Comparison of ENCODE assay signal across 8 cellular contexts in genomic region chr19:12965017-12965811, GRCh38. TPM values are rescaled to one million over a fixed set of nuclear protein-coding genes. Genes with fewer than 3 reads are reported as not detected.
A peak's percentile ranks its signal among the peaks of the same experiment; 100 is the strongest.
DNase-seq lines count a peak whose midpoint lies in the region; ATAC-seq and TF ChIP-seq lines count a peak whose summit lies in the region.

No MANE protein-coding gene starts in this region.

- H3K4me1 Mint-ChIP-seq in activated naive CD4-positive, alpha-beta T cell treated with anti-CD3 and anti-CD28 coated beads, Interleukin-2, amount 10 ng/mL, durations not matched to agents 7 days and 5 days: peaks cover 10% of the 10 kb centered on the region
- no peaks in the 10 kb centered on the region for H3K4me1 Mint-ChIP-seq in glutamatergic neuron (ENCODE audit: low read depth, unreplicated experiment)
- H3K4me1 Mint-ChIP-seq in osteocyte (ENCODE audit: unreplicated experiment): peaks cover 18% of the 10 kb centered on the region

- H3K27me3 Mint-ChIP-seq in activated naive CD4-positive, alpha-beta T cell treated with anti-CD3 and anti-CD28 coated beads, Interleukin-2, amount 10 ng/mL, durations not matched to agents 7 days and 5 days: peaks cover 28% of the 10 kb centered on the region
- H3K27me3 Mint-ChIP-seq in glutamatergic neuron (ENCODE audit: unreplicated experiment) (peaks cover 5% of the 10 kb centered on the region), osteocyte (ENCODE audit: unreplicated experiment) (no peaks in the 10 kb centered on the region)

- H3K9me3 ChIP-seq in BE2C (no peaks in the 10 kb centered on the region), SK-N-MC (ENCODE audit: low read depth, low read length) (no peaks in the 10 kb centered on the region), thoracic aorta (no peaks in the 10 kb centered on the region)

- peak; percentile 82 for TF ChIP-seq CTCF in BE2C (IDR thresholded peaks at IDR 0.05; ENCODE audit: low read depth, low read length)
- peak; percentile 97 for TF ChIP-seq CTCF in glutamatergic neuron (IDR thresholded peaks at IDR 0.05; ENCODE audit: partially characterized antibody, unreplicated experiment)
- peak; percentile 90 for TF ChIP-seq CTCF in osteocyte (IDR thresholded peaks at IDR 0.05)
- peak; percentile 97 for TF ChIP-seq CTCF in thoracic aorta (IDR thresholded peaks at IDR 0.05)

- peak overlapping the region; percentile 67 for H3K9ac ChIP-seq in SK-N-MC (ENCODE audit: insufficient read length)

- no peaks in the 10 kb centered on the region for H3K36me3 Mint-ChIP-seq in activated naive CD4-positive, alpha-beta T cell treated with anti-CD3 and anti-CD28 coated beads, Interleukin-2, amount 10 ng/mL, durations not matched to agents 7 days and 5 days
- H3K36me3 Mint-ChIP-seq in glutamatergic neuron (ENCODE audit: unreplicated experiment) (no peaks in the 10 kb centered on the region), osteocyte (ENCODE audit: unreplicated experiment) (no peaks in the 10 kb centered on the region)

- H3K36me3 ChIP-seq in BE2C (no peaks in the 10 kb centered on the region), SK-N-MC (ENCODE audit: insufficient read depth, low read length) (no peaks in the 10 kb centered on the region), thoracic aorta (no peaks in the 10 kb centered on the region)

- H3K4me1 ChIP-seq in BE2C: no peaks in the 10 kb centered on the region
- peaks cover 0 to 9% of the 10 kb centered on the region in 2 donors for H3K4me1 ChIP-seq in thoracic aorta (ENCODE audit: control insufficient read depth in 1 of 2, low read depth in 2 of 2)

- peak overlapping the region; percentile 68 for H3K4me3 ChIP-seq in BE2C (ENCODE audit: low read depth, low read length)
- peak overlapping the region; percentile 93 for H3K4me3 ChIP-seq in SK-N-MC
- peak overlapping the region; percentile 77 for H3K4me3 ChIP-seq in thoracic aorta

- H3K9me3 Mint-ChIP-seq in activated naive CD4-positive, alpha-beta T cell treated with anti-CD3 and anti-CD28 coated beads, Interleukin-2, amount 10 ng/mL, durations not matched to agents 7 days and 5 days: no peaks in the 10 kb centered on the region
- H3K9me3 Mint-ChIP-seq in glutamatergic neuron (ENCODE audit: unreplicated experiment) (peaks cover 3% of the 10 kb centered on the region), osteocyte (ENCODE audit: unreplicated experiment) (no peaks in the 10 kb centered on the region)

- CTCF ChIA-PET in activated naive CD4-positive, alpha-beta T cell treated with anti-CD3 and anti-CD28 coated beads, Interleukin-2, amount 10 ng/mL, durations not matched to agents 7 days and 5 days (lab: Charles Lee): interaction anchor here (0.6 to 5.6 kb wide), 55 partner anchors 10 to 287 kb away, joined by 3 to 104 read pairs (median 4); partner anchors contain the start of genes DNASE2, FARSA, GADD45GIP1 and GCDH

- H3K27ac ChIP-seq in SK-N-MC: 0 out of 2 replicates have a peak overlapping the region, but pooled peaks have one; percentile 8
- H3K27ac ChIP-seq in thoracic aorta: peak overlapping the region in 1 of 2 donors; percentile 38

- peak overlapping the region; percentile 89 for H3K27ac Mint-ChIP-seq in activated naive CD4-positive, alpha-beta T cell treated with anti-CD3 and anti-CD28 coated beads, Interleukin-2, amount 10 ng/mL, durations not matched to agents 7 days and 5 days
- peak overlapping the region; percentile 83 for H3K27ac Mint-ChIP-seq in glutamatergic neuron (ENCODE audit: unreplicated experiment)
- peak overlapping the region; percentile 79 for H3K27ac Mint-ChIP-seq in osteocyte (ENCODE audit: unreplicated experiment)

- H3K27me3 ChIP-seq in BE2C: no peaks in the 10 kb centered on the region
- no peaks in the 10 kb centered on the region for H3K27me3 ChIP-seq in thoracic aorta (replicated peaks; ENCODE audit: insufficient read depth)

- ATAC-seq in GM19351 (IDR thresholded peaks at IDR 0.05; ENCODE audit: unreplicated experiment) (peak; percentile 45), thoracic aorta (ENCODE audit: insufficient number of reproducible peaks, low FRiP score, low read depth) (peak; percentile 76)

- H3K4me3 Mint-ChIP-seq in activated naive CD4-positive, alpha-beta T cell treated with anti-CD3 and anti-CD28 coated beads, Interleukin-2, amount 10 ng/mL, durations not matched to agents 7 days and 5 days: peak overlapping the region; percentile 90
- peak overlapping the region; percentile 85 for H3K4me3 Mint-ChIP-seq in glutamatergic neuron (ENCODE audit: unreplicated experiment)
- peak overlapping the region; percentile 92 for H3K4me3 Mint-ChIP-seq in osteocyte (ENCODE audit: unreplicated experiment)

- peak; percentile 86 for DNase-seq in BE2C
- peak; percentile 79 for DNase-seq in M059J (ENCODE audit: low read depth)
- DNase-seq in SK-N-MC (ENCODE audit: low read depth, low spot score): no peak
- peak; percentile 87 for DNase-seq in activated naive CD4-positive, alpha-beta T cell treated with anti-CD3 and anti-CD28 coated beads, Interleukin-2, amount 10 ng/mL, durations not matched to agents 7 days and 5 days
- peak; percentile 91 for DNase-seq in glutamatergic neuron
- peak; percentile 95 for DNase-seq in osteocyte (ENCODE audit: extremely low spot score, unreplicated experiment)
- peak; percentile 49 for DNase-seq in thoracic aorta (ENCODE audit: low spot score)

RNA-seq across cellular contexts. Expression of gene DAND5, which starts 4.2 kb away (rescaled TPM):
- 0.25 TPM for polyA plus RNA-seq in BE2C (2012; ENCODE audit: insufficient read depth, insufficient read length, low read depth)
- 0.62 TPM in 1 of 2 replicates, not detected in the other for total RNA-seq in M059J (2014; rRNA removed; shearing (Covaris generic))
- total RNA-seq in glutamatergic neuron (ENCODE audit: unreplicated experiment) (0.44 TPM), osteocyte (not detected in 2 replicates), thoracic aorta (not detected)

RNA-seq across cellular contexts. Expression of gene GADD45GIP1, which starts 8.2 kb away (rescaled TPM):
- polyA plus RNA-seq in BE2C (2012; ENCODE audit: insufficient read depth, insufficient read length, low read depth): 314 TPM
- total RNA-seq in M059J (2014; rRNA removed; shearing (Covaris generic)): 48.1 and 54.0 TPM in 2 replicates
- total RNA-seq in glutamatergic neuron (ENCODE audit: unreplicated experiment) (28.8 TPM), osteocyte (24.0 and 24.6 TPM in 2 replicates), thoracic aorta (10 to 100 TPM; 30.2 to 42.8 TPM)

RNA-seq across cellular contexts. Expression of gene RAD23A, which starts 19.6 kb away (rescaled TPM):
- polyA plus RNA-seq in BE2C (2012; ENCODE audit: insufficient read depth, insufficient read length, low read depth): 407 TPM
- total RNA-seq in M059J (2014; rRNA removed; shearing (Covaris generic)): 156 and 205 TPM in 2 replicates
- total RNA-seq in glutamatergic neuron (ENCODE audit: unreplicated experiment): 62.1 TPM
- total RNA-seq in osteocyte: 81.4 and 83.1 TPM in 2 replicates
- total RNA-seq in thoracic aorta: 100 to 1,000 TPM; 116 to 130 TPM

RNA-seq across cellular contexts. Expression of gene CALR, which starts 26.8 kb away (rescaled TPM):
- 1,011 TPM for polyA plus RNA-seq in BE2C (2012; ENCODE audit: insufficient read depth, insufficient read length, low read depth)
- 2,061 and 2,975 TPM in 2 replicates for total RNA-seq in M059J (2014; rRNA removed; shearing (Covaris generic))
- 543 TPM for total RNA-seq in glutamatergic neuron (ENCODE audit: unreplicated experiment)
- total RNA-seq in osteocyte: 1,241 and 1,304 TPM in 2 replicates
- 100 to 1,000 TPM; 415 to 467 TPM for total RNA-seq in thoracic aorta

RNA-seq across cellular contexts. Expression of gene NFIX, which starts 30.1 kb away (rescaled TPM):
- polyA plus RNA-seq in BE2C (2012; ENCODE audit: insufficient read depth, insufficient read length, low read depth): 34.1 TPM
- total RNA-seq in M059J (2014; rRNA removed; shearing (Covaris generic)): 38.5 and 52.0 TPM in 2 replicates
- total RNA-seq in glutamatergic neuron (ENCODE audit: unreplicated experiment) (2.4 TPM), osteocyte (87.0 and 93.7 TPM in 2 replicates), thoracic aorta (100 to 1,000 TPM; 126 to 145 TPM)
